In the genomic region with DNA sequence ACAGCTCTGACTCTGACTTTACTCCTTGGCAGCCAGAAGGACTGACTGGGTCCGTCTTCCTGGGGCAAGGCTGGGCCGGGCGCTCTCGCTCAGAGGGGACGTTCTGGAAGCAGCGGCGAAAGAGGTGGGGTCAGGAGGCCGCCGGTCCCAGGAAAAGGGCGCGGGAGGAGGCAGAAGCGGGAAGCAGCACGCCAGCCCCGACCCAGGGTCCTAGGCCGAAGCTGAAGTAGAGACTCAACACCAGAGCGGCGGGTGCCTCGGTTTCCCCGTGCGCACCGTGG, we compare ENCODE assay signal across 8 cellular contexts.
DNase-seq lines count a peak whose midpoint lies in the region; ATAC-seq lines count a peak whose summit lies in the region.

No MANE protein-coding gene starts in this region.

- H3K27me3 Mint-ChIP-seq in activated naive CD8-positive, alpha-beta T cell treated with anti-CD3 and anti-CD28 coated beads, Interleukin-2, amount 50 U/mL, for 24 hours, result peaks cover 17% of the 10 kb centered on the region
- H3K27me3 Mint-ChIP-seq in stimulated activated naive B cell treated with anti-CD40 and anti-IgM and Interleukin-4, amounts not matched to agents 10 μg/mL and 1 μg/mL and 100 μg/mL, for 72 hours, result peaks cover 40 to 44% of the 10 kb centered on the region in 2 donors

- H3K9ac ChIP-seq in iPS-18a (ENCODE audit: low read length), result no peak overlapping the region

- no peaks in the 10 kb centered on the region for H3K36me3 Mint-ChIP-seq in activated naive CD8-positive, alpha-beta T cell treated with anti-CD3 and anti-CD28 coated beads, Interleukin-2, amount 50 U/mL, for 24 hours (ENCODE audit: low read depth)
- peaks cover 4 to 7% of the 10 kb centered on the region in 2 donors for H3K36me3 Mint-ChIP-seq in stimulated activated naive B cell treated with anti-CD40 and anti-IgM and Interleukin-4, amounts not matched to agents 10 μg/mL and 1 μg/mL and 100 μg/mL, for 72 hours

- no peak for ATAC-seq in activated naive CD8-positive, alpha-beta T cell treated with anti-CD3 and anti-CD28 coated beads, Interleukin-2, amount 50 U/mL, for 24 hours
- no peak for ATAC-seq in stimulated activated naive B cell treated with anti-CD40 and anti-IgM and Interleukin-4, amounts not matched to agents 10 μg/mL and 1 μg/mL and 100 μg/mL, for 72 hours (replicated peaks)
- no peak for ATAC-seq in GM19328 (IDR thresholded peaks at IDR 0.05; ENCODE audit: unreplicated experiment)

- H3K4me3 Mint-ChIP-seq in activated naive CD8-positive, alpha-beta T cell treated with anti-CD3 and anti-CD28 coated beads, Interleukin-2, amount 50 U/mL, for 24 hours, result peak overlapping the region; percentile 78
- H3K4me3 Mint-ChIP-seq in stimulated activated naive B cell treated with anti-CD40 and anti-IgM and Interleukin-4, amounts not matched to agents 10 μg/mL and 1 μg/mL and 100 μg/mL, for 72 hours, result peak overlapping the region; percentile 82 to 85

- no peaks in the 10 kb centered on the region for H3K9me3 ChIP-seq in iPS-18a (ENCODE audit: control insufficient read depth, low read depth, low read length)

- H3K4me3 ChIP-seq in iPS-18a (ENCODE audit: low read length), result peak overlapping the region; percentile 71

- H3K9me3 Mint-ChIP-seq in activated naive CD8-positive, alpha-beta T cell treated with anti-CD3 and anti-CD28 coated beads, Interleukin-2, amount 50 U/mL, for 24 hours, result no peaks in the 10 kb centered on the region
- H3K9me3 Mint-ChIP-seq in stimulated activated naive B cell treated with anti-CD40 and anti-IgM and Interleukin-4, amounts not matched to agents 10 μg/mL and 1 μg/mL and 100 μg/mL, for 72 hours, result no peaks in the 10 kb centered on the region

- DNase-seq in DMS 273 (lab: John Stamatoyannopoulos, UW; ENCODE audit: unreplicated experiment) (peak; percentile 58), DMS 273 treated with DMSO at 0.1 percent for 48 hours (lab: John Stamatoyannopoulos, UW) (no peak)
- no peak for DNase-seq in activated naive CD8-positive, alpha-beta T cell treated with anti-CD3 and anti-CD28 coated beads, Interleukin-2, amount 50 U/mL, for 24 hours
- no peak for DNase-seq in stimulated activated naive B cell treated with anti-CD40 and anti-IgM and Interleukin-4, amounts not matched to agents 10 μg/mL and 1 μg/mL and 100 μg/mL, for 72 hours
- DNase-seq in stimulated activated naive CD4-positive, alpha-beta T cell (lab: John Stamatoyannopoulos, UW), result no peak
- DNase-seq in NK-92 treated with Interleukin-12 subunit alpha and Interleukin-12 subunit beta, amount 100 ng/mL, for 24 hours (lab: John Stamatoyannopoulos, UW), result no peak

- no peak overlapping the region for H3K27ac Mint-ChIP-seq in activated naive CD8-positive, alpha-beta T cell treated with anti-CD3 and anti-CD28 coated beads, Interleukin-2, amount 50 U/mL, for 24 hours
- H3K27ac Mint-ChIP-seq in stimulated activated naive B cell treated with anti-CD40 and anti-IgM and Interleukin-4, amounts not matched to agents 10 μg/mL and 1 μg/mL and 100 μg/mL, for 72 hours, result peak overlapping the region; percentile 16

- H3K4me1 Mint-ChIP-seq in activated naive CD8-positive, alpha-beta T cell treated with anti-CD3 and anti-CD28 coated beads, Interleukin-2, amount 50 U/mL, for 24 hours, result peaks cover 22% of the 10 kb centered on the region
- H3K4me1 Mint-ChIP-seq in stimulated activated naive B cell treated with anti-CD40 and anti-IgM and Interleukin-4, amounts not matched to agents 10 μg/mL and 1 μg/mL and 100 μg/mL, for 72 hours, result peaks cover 24 to 44% of the 10 kb centered on the region in 2 donors

- peaks cover 24% of the 10 kb centered on the region for H3K4me1 ChIP-seq in iPS-18a (ENCODE audit: control insufficient read depth, low read depth, low read length)

- H3K36me3 ChIP-seq in iPS-18a (ENCODE audit: control insufficient read depth, low read depth, low read length), result no peaks in the 10 kb centered on the region

- no peak overlapping the region for H3K27ac ChIP-seq in iPS-18a (ENCODE audit: low read length)

- H3K27me3 ChIP-seq in iPS-18a (ENCODE audit: control insufficient read depth, insufficient read depth, low read length), result peaks cover 49% of the 10 kb centered on the region
